In genomic region chr1:67575861-67576260, GRCh38 we compare ENCODE assay signal across 14 cellular contexts.
A peak's percentile ranks its signal among the peaks of the same experiment; 100 is the strongest.
DNase-seq lines count a peak whose midpoint lies in the region; ATAC-seq, FAIRE-seq and TF ChIP-seq lines count a peak whose summit lies in the region.
"Had no signal": no experiment of that assay in that cellular context is flagged by ENCODE, and none has a peak within 500 bp of the region (broad histone marks: within the 10 kb centered on the region; RNA-seq: fewer than 3 reads in every experiment).

No MANE protein-coding gene starts in this region.

- dilution Hi-C loops in keratinocyte (cut with MboI; ENCODE audit: extremely low pct_ligation_motif_present, low sequenced_read_pairs) = no loop called here

- H4K20me1 ChIP-seq in keratinocyte (ENCODE audit: control insufficient read depth, extremely low read depth, insufficient read depth, low read length) = no peaks in the 10 kb centered on the region

- H3K27ac ChIP-seq in keratinocyte (ENCODE audit: control insufficient read depth, insufficient read depth, low read length) (peak overlapping the region; percentile 94), gastroesophageal sphincter (no peak overlapping the region)
- H3K27ac ChIP-seq: heart left ventricle, neutrophil had no signal

- H3K4me1 ChIP-seq in keratinocyte (ENCODE audit: control insufficient read depth, extremely low read depth, insufficient read depth, low read length) (peaks cover 61% of the 10 kb centered on the region), gastroesophageal sphincter (peaks cover 0 to 17% (median 8%) of the 10 kb centered on the region in 3 donors)

- H3K4me3 ChIP-seq in keratinocyte (ENCODE audit: control insufficient read depth in 2 of 3, extremely low read depth in 1 of 3, insufficient read depth in 2 of 3, low read depth in 1 of 3, low read length in 3 of 3) (no peak overlapping the region), gastroesophageal sphincter (no peak overlapping the region)
- H3K4me3 ChIP-seq: heart left ventricle had no signal

- FAIRE-seq in keratinocyte (lab: Jason Lieb, UNC) = peak; percentile 95
- FAIRE-seq: H1 had no signal

- H3K27me3 ChIP-seq in keratinocyte (ENCODE audit: control insufficient read depth, extremely low read depth, insufficient read depth, low read length) = no peaks in the 10 kb centered on the region
- no peaks in the 10 kb centered on the region for H3K27me3 ChIP-seq in gastroesophageal sphincter
- H3K27me3 ChIP-seq: heart left ventricle, neutrophil had no signal

- no peaks in the 10 kb centered on the region for H3K9me1 ChIP-seq in keratinocyte (ENCODE audit: control insufficient read depth, extremely low read depth, insufficient read depth, low read length)

- peak overlapping the region; percentile 61 for H2AFZ ChIP-seq in keratinocyte (ENCODE audit: control insufficient read depth, low read length)

- H3K36me3 ChIP-seq in keratinocyte (ENCODE audit: control insufficient read depth in 2 of 2, extremely low read depth in 1 of 2, insufficient read depth in 2 of 2, low read length in 2 of 2) = no peaks in the 10 kb centered on the region
- no peaks in the 10 kb centered on the region for H3K36me3 ChIP-seq in gastroesophageal sphincter
- H3K36me3 ChIP-seq: heart left ventricle, neutrophil had no signal

- TF ChIP-seq POLR2A in gastroesophageal sphincter (IDR thresholded peaks at IDR 0.05) = no peak

- H3K4me2 ChIP-seq in keratinocyte (ENCODE audit: control insufficient read depth, extremely low read depth, insufficient read depth, low read depth, low read length) = peak overlapping the region; percentile 69

- no peak for ATAC-seq in gastroesophageal sphincter
- ATAC-seq: heart left ventricle had no signal

- TF ChIP-seq CTCF in keratinocyte (optimal IDR thresholded peaks at IDR 0.05 in 1 of 3, IDR thresholded peaks at IDR 0.05 in 1 of 3, conservative IDR thresholded peaks at IDR 0.05 in 1 of 3; ENCODE audit: extremely low read depth in 1 of 3, insufficient read depth in 2 of 3, low read length in 3 of 3) = no peak
- no peak for TF ChIP-seq CTCF in gastroesophageal sphincter (IDR thresholded peaks at IDR 0.05)

- H3K9ac ChIP-seq in keratinocyte (ENCODE audit: control insufficient read depth, extremely low read depth, insufficient read depth, low read length) = peak overlapping the region; percentile 60

- H3K9me3 ChIP-seq in keratinocyte (ENCODE audit: control insufficient read depth, low read depth, low read length) (no peaks in the 10 kb centered on the region), gastroesophageal sphincter (no peaks in the 10 kb centered on the region)
- H3K9me3 ChIP-seq: heart left ventricle, neutrophil had no signal

- WGBS in gastroesophageal sphincter (ENCODE audit: low coverage in 1 of 2), 2 donors = 74% methylated on average over 2 of the region's 2 CpGs; no CpG with 5 or more reads in 1 of the 2 donors

- DNase-seq in AG08396 (ENCODE audit: low spot score) (peak; percentile 63), HT1080 (ENCODE audit: low read depth) (peak; percentile 48), brain pericyte (ENCODE audit: low read depth, low spot score) (peak; percentile 61), keratinocyte (ENCODE audit: low read depth, low spot score) (peak; percentile 97), islet precursor cell (no peak), kidney glomerular epithelial cell (lab: John Stamatoyannopoulos, UW) (no peak), NOMO-1 treated with dmso at 0.1 percent for 144 hours (lab: John Stamatoyannopoulos, UW; ENCODE audit: unreplicated experiment) (no peak)
- DNase-seq: activated naive CD4-positive, alpha-beta T cell treated with anti-CD3 and anti-CD28 coated beads, Interleukin-2, amount 10 ng/mL, durations not matched to agents 7 days and 5 days; DND-41; heart left ventricle; NCI-H1048 had no signal

- H3K79me2 ChIP-seq in keratinocyte (ENCODE audit: control insufficient read depth, insufficient read depth, low read length) = no peaks in the 10 kb centered on the region

- no peak for TF ChIP-seq EP300 in gastroesophageal sphincter (IDR thresholded peaks at IDR 0.05)

Comparison
In these comparisons a context has a peak if more than half of its experiments do, and no peak if none do; other contexts are left out.
1. DNase-seq: peak in AG08396 (single experiment), HT1080 (single experiment), brain pericyte (single experiment) and keratinocyte (single experiment); none in islet precursor cell (single experiment), kidney glomerular epithelial cell (single experiment) and NOMO-1 treated with dmso at 0.1 percent for 144 hours (single experiment).